8 cellular contexts compared by ENCODE assay signal in the genomic region with DNA sequence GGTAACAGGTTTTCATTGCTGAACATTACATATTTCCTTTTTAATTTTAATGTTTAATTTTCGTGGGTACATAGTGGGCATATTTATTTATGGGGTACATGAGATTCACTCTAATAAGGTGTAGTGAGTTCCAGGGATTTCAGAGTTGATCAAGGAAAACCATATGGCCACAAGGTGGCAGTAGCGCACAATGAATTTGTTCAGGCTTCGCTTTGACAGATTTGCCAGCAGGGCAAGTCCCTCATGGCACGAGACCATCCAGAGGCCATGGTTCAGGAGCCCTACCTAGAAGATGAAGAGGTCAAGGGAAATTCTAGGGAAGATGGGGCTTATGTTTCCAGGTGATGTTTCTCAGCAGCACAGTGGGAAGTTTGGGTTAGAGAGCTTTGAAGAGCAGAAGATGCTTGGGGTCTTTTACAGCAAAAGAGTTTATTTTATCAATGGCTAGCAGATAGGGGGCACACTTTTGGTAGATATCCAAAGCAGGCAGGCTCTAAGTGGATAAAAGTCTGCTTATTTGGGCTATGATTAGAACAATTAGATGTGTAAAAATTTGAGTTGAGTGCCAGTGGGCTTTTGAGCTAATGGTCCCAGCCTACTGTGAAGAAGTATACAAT.
DNase-seq lines count a peak whose midpoint lies in the region; ATAC-seq and TF ChIP-seq lines count a peak whose summit lies in the region.

No MANE protein-coding gene starts in this region.

- peaks cover 11% of the 10 kb centered on the region for H3K9me3 Mint-ChIP-seq in stimulated activated effector memory CD8-positive, alpha-beta T cell treated with anti-CD3 and anti-CD28 coated beads, Interleukin-12 subunit alpha, Interleukin-12 subunit beta, amount 100 ng/mL, for 72 hours

- no peaks in the 10 kb centered on the region for H3K4me1 Mint-ChIP-seq in stimulated activated effector memory CD8-positive, alpha-beta T cell treated with anti-CD3 and anti-CD28 coated beads, Interleukin-12 subunit alpha, Interleukin-12 subunit beta, amount 100 ng/mL, for 72 hours

- ATAC-seq in HG02623 (IDR thresholded peaks at IDR 0.05; ENCODE audit: unreplicated experiment), result peak; percentile 53
- ATAC-seq in stimulated activated effector memory CD8-positive, alpha-beta T cell treated with anti-CD3 and anti-CD28 coated beads, Interleukin-12 subunit alpha, Interleukin-12 subunit beta, amount 100 ng/mL, for 72 hours, result no peak

- no peaks in the 10 kb centered on the region for H3K4me1 ChIP-seq in esophagus muscularis mucosa

- H3K36me3 ChIP-seq in esophagus muscularis mucosa, result no peaks in the 10 kb centered on the region

- no peak overlapping the region for H3K4me3 Mint-ChIP-seq in stimulated activated effector memory CD8-positive, alpha-beta T cell treated with anti-CD3 and anti-CD28 coated beads, Interleukin-12 subunit alpha, Interleukin-12 subunit beta, amount 100 ng/mL, for 72 hours

- no peak overlapping the region for H3K4me3 ChIP-seq in esophagus muscularis mucosa

- no peak for TF ChIP-seq EP300 in esophagus muscularis mucosa (IDR thresholded peaks at IDR 0.05)

- TF ChIP-seq POLR2A in esophagus muscularis mucosa (IDR thresholded peaks at IDR 0.05; ENCODE audit: low read depth), result no peak

- peak in 1 of 3 experiments; percentile 15 for TF ChIP-seq CTCF in esophagus muscularis mucosa (IDR thresholded peaks at IDR 0.05)

- H3K27ac Mint-ChIP-seq in stimulated activated effector memory CD8-positive, alpha-beta T cell treated with anti-CD3 and anti-CD28 coated beads, Interleukin-12 subunit alpha, Interleukin-12 subunit beta, amount 100 ng/mL, for 72 hours, result no peak overlapping the region

- peaks cover 0 to 30% (median 21%) of the 10 kb centered on the region in 4 donors for H3K9me3 ChIP-seq in esophagus muscularis mucosa

- 29% methylated on average over 4 of the region's 4 CpGs for WGBS in esophagus muscularis mucosa

- H3K36me3 Mint-ChIP-seq in stimulated activated effector memory CD8-positive, alpha-beta T cell treated with anti-CD3 and anti-CD28 coated beads, Interleukin-12 subunit alpha, Interleukin-12 subunit beta, amount 100 ng/mL, for 72 hours, result no peaks in the 10 kb centered on the region

- DNase-seq in DMS 273 (lab: John Stamatoyannopoulos, UW; ENCODE audit: unreplicated experiment) (peak; percentile 76), DMS 273 treated with DMSO at 0.1 percent for 48 hours (lab: John Stamatoyannopoulos, UW) (no peak), NCI-H510A (lab: John Stamatoyannopoulos, UW) (peak; percentile 52), iris pigment epithelial cell (ENCODE audit: low read depth) (peak; percentile 42), esophagus muscularis mucosa (ENCODE audit: extremely low spot score) (no peak)
- DNase-seq in activated T-cell treated with anti-CD3 and anti-CD28 coated beads, Interleukin-2, amount 50 U/mL, for 1 hour, result peak; percentile 22
- DNase-seq in stimulated activated effector memory CD8-positive, alpha-beta T cell treated with anti-CD3 and anti-CD28 coated beads, Interleukin-12 subunit alpha, Interleukin-12 subunit beta, amount 100 ng/mL, for 72 hours (ENCODE audit: low spot score in 2 of 2), result peak; percentile 29 to 67

- no peak overlapping the region for H3K27ac ChIP-seq in esophagus muscularis mucosa (replicated peaks in 1 of 4)

- H3K27me3 ChIP-seq in esophagus muscularis mucosa, result no peaks in the 10 kb centered on the region

- intact Hi-C loops in esophagus muscularis mucosa (cut with DNase I), result no loop called here

Comparison
In these comparisons a context has a peak if more than half of its experiments do, and no peak if none do; other contexts are left out.
1. DNase-seq: peak in DMS 273 (single experiment), NCI-H510A (single experiment), activated T-cell treated with anti-CD3 and anti-CD28 coated beads, Interleukin-2, amount 50 U/mL, for 1 hour (single experiment), iris pigment epithelial cell (single experiment) and stimulated activated effector memory CD8-positive, alpha-beta T cell treated with anti-CD3 and anti-CD28 coated beads, Interleukin-12 subunit alpha, Interleukin-12 subunit beta, amount 100 ng/mL, for 72 hours (2 of 2); none in DMS 273 treated with DMSO at 0.1 percent for 48 hours (single experiment) and esophagus muscularis mucosa (single experiment).